In the genomic region with DNA sequence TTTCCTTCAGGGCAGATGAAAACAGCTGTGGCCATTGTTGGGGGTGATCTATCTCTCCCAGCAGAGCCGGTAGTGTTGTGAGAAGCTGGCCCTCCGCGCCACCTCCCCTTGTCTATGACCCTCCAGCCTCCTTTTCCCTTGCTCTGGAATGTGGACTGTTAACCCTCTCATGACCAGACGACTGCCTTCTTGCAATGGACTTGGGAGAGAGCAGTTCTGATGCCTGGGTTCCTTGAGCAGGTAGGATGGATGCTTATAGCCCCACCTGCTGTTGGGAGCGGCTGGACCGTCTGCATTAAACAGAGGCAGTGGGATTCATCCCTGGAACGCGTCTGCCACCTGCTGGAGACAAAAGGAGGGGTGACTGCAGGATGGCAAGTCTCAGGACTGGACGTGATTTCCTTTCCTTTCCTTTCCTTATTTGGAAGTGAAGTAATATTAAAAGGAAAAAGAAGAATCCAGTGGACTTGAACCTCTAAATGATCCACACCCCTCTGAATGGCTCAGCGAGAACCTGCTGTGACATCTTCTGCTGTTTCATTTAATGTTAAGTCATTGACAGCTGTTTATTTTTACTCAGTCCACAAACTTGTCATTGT, we compare ENCODE assay signal across 8 cellular contexts. TPM values are rescaled to one million over a fixed set of nuclear protein-coding genes. Genes with fewer than 3 reads are reported as not detected.
DNase-seq lines count a peak whose midpoint lies in the region; ATAC-seq, FAIRE-seq and TF ChIP-seq lines count a peak whose summit lies in the region.
"Had no signal": no experiment of that assay in that cellular context is flagged by ENCODE, and none has a peak within 500 bp of the region (broad histone marks: within the 10 kb centered on the region; RNA-seq: fewer than 3 reads in every experiment).

No MANE protein-coding gene starts in this region.

- H3K4me3 ChIP-seq in NB4 (ENCODE audit: low read depth, low read length) (no peak overlapping the region), SJSA1 (no peak overlapping the region), gastroesophageal sphincter (no peak overlapping the region), thoracic aorta (no peak overlapping the region)

- ATAC-seq in gastroesophageal sphincter: peak; percentile 90
- ATAC-seq in thoracic aorta (ENCODE audit: insufficient number of reproducible peaks, low FRiP score, low read depth): peak; percentile 58

- H3K9me3 ChIP-seq in SJSA1 (replicated peaks) (no peaks in the 10 kb centered on the region), gastroesophageal sphincter (no peaks in the 10 kb centered on the region), thoracic aorta (no peaks in the 10 kb centered on the region)

- H3K27me3 ChIP-seq in SJSA1 (replicated peaks): no peaks in the 10 kb centered on the region
- H3K27me3 ChIP-seq in gastroesophageal sphincter: peaks cover 38% of the 10 kb centered on the region
- H3K27me3 ChIP-seq in thoracic aorta (replicated peaks; ENCODE audit: insufficient read depth): no peaks in the 10 kb centered on the region

- TF ChIP-seq CTCF in NB4 (IDR thresholded peaks at IDR 0.05; ENCODE audit: low read depth, low read length): peak; percentile 98
- TF ChIP-seq CTCF in gastroesophageal sphincter (IDR thresholded peaks at IDR 0.05): peak in 3 of 4 experiments; percentile 95 to 99 (median 99)
- peak; percentile 97 for TF ChIP-seq CTCF in thoracic aorta (IDR thresholded peaks at IDR 0.05)

- TF ChIP-seq POLR2A in GM12891 (IDR thresholded peaks at IDR 0.05; ENCODE audit: low read depth, low read length) (no peak), NB4 (IDR thresholded peaks at IDR 0.05; ENCODE audit: extremely low read depth, insufficient read length) (no peak), gastroesophageal sphincter (IDR thresholded peaks at IDR 0.05) (no peak)

- DNase-seq in GM12891 (ENCODE audit: insufficient read length, low spot score): peak; percentile 81
- DNase-seq in NB4 (ENCODE audit: low read depth): peak; percentile 85
- DNase-seq in SJSA1 (ENCODE audit: low read depth in 1 of 2, low spot score in 2 of 2): peak; percentile 94 to 97
- peak; percentile 83 for DNase-seq in activated gamma-delta T cell treated with anti-CD3 and anti-CD28 coated beads, Interleukin-2, amount 50 U/mL, for 16 hours (ENCODE audit: low read depth)
- DNase-seq in occipital lobe (lab: John Stamatoyannopoulos, UW): peak; percentile 89
- DNase-seq in thoracic aorta (ENCODE audit: low spot score): peak; percentile 75

- peak; percentile 99 for FAIRE-seq in GM12891 (lab: Jason Lieb, UNC)

- 0 to 3% methylated on average over 3 to 7 of the region's 10 CpGs for WGBS in gastroesophageal sphincter (ENCODE audit: low coverage in 1 of 2), 2 donors

- H3K27ac ChIP-seq in SJSA1: no peak overlapping the region
- H3K27ac ChIP-seq in gastroesophageal sphincter: no peak overlapping the region
- peak overlapping the region; percentile 41 to 67 for H3K27ac ChIP-seq in thoracic aorta

- H3K4me1 ChIP-seq in SJSA1 (replicated peaks) (peaks cover 26% of the 10 kb centered on the region), gastroesophageal sphincter (peaks cover 0 to 25% (median 2%) of the 10 kb centered on the region in 3 donors), thoracic aorta (ENCODE audit: control insufficient read depth in 1 of 2, low read depth in 2 of 2) (peaks cover 11 to 81% of the 10 kb centered on the region in 2 donors)

- H3K36me3 ChIP-seq in SJSA1: no peaks in the 10 kb centered on the region
- peaks cover 0 to under 1% of the 10 kb centered on the region in 2 donors for H3K36me3 ChIP-seq in gastroesophageal sphincter
- no peaks in the 10 kb centered on the region for H3K36me3 ChIP-seq in thoracic aorta

- TF ChIP-seq EP300 in gastroesophageal sphincter (IDR thresholded peaks at IDR 0.05): no peak

TF ChIP-seq in GM12891, 5 proteins besides CTCF, POLR2A, EP300 and RAD21:
- TF ChIP-seq PAX5 (IDR thresholded peaks at IDR 0.05; ENCODE audit: insufficient read depth, low read length, severe bottlenecking): no peak
- no peak for TF ChIP-seq TAF1 (IDR thresholded peaks at IDR 0.05; ENCODE audit: low read depth, low read length)
- no peak for TF ChIP-seq POLR2AphosphoS5 (IDR thresholded peaks at IDR 0.05; ENCODE audit: low read depth, low read length)
- no peak for TF ChIP-seq SPI1 (IDR thresholded peaks at IDR 0.05; ENCODE audit: low read depth, low read length)
- 0 out of 2 replicates have a peak, but pooled peaks have one; percentile 19 for TF ChIP-seq POU2F2 (IDR thresholded peaks at IDR 0.05; ENCODE audit: low read depth, low read length)
TF ChIP-seq in GM12891: peak in this region for 1.

RNA-seq across cellular contexts. Expression of a gene that starts 1.8 kb away (rescaled TPM):
- not detected for polyA plus RNA-seq in GM12891 (2012; ENCODE audit: low read depth, missing spikeins)
- total RNA-seq in SJSA1 (2014; rRNA removed; shearing (Covaris generic)): 0.37 TPM in 1 of 2 replicates, not detected in the other
- total RNA-seq in gastroesophageal sphincter: under 1 TPM in 1 of 4 donors, not detected in 3; 0.27 TPM
- not detected for total RNA-seq in occipital lobe
- total RNA-seq in thoracic aorta: 10 to 100 TPM; 45.2 to 55.4 TPM
- polyA plus RNA-seq: urinary bladder had no signal

RNA-seq across cellular contexts. Expression of a gene that starts 18.4 kb away (rescaled TPM):
- polyA plus RNA-seq in GM12891 (2012; ENCODE audit: low read depth, missing spikeins): 5.9 TPM
- total RNA-seq in SJSA1 (2014; rRNA removed; shearing (Covaris generic)): 39.7 and 55.1 TPM in 2 replicates
- total RNA-seq in gastroesophageal sphincter (100 to 1,000 TPM; 127 to 228 (median 154) TPM), occipital lobe (38.2 TPM), thoracic aorta (100 to 1,000 TPM; 130 to 137 TPM)

RNA-seq across cellular contexts. Expression of a gene that starts 19.9 kb away (rescaled TPM):
- not detected for polyA plus RNA-seq in GM12891 (2012; ENCODE audit: low read depth, missing spikeins)
- total RNA-seq in SJSA1 (2014; rRNA removed; shearing (Covaris generic)): not detected in 2 replicates
- total RNA-seq in gastroesophageal sphincter (under 1 TPM in 1 of 4 donors, not detected in 3; 0.12 TPM), occipital lobe (not detected), thoracic aorta (not detected)
- total RNA-seq: urinary bladder had no signal

Comparison
In these comparisons a context has a peak if more than half of its experiments do, and no peak if none do; other contexts are left out.
1. H3K27ac ChIP-seq: peak in thoracic aorta (2 of 2); none in SJSA1 (single experiment) and gastroesophageal sphincter (0 of 4).
2. RNA of a gene that starts 1.8 kb away (total RNA-seq): 45.2 to 55.4 TPM in thoracic aorta; 0.37 TPM in SJSA1, 0.27 TPM in gastroesophageal sphincter and not detected in occipital lobe (single experiment); every median in the first group is over 10 times any median in the second.
3. Peak in every context shown above with its lines, with median percentiles within 50 percentile points of each other: DNase-seq and CTCF ChIP-seq.